ENCODE assay signal across 8 cellular contexts in genomic region chr12:116534341-116535121, GRCh38. TPM values are rescaled to one million over a fixed set of nuclear protein-coding genes. Genes with fewer than 3 reads are reported as not detected.
DNase-seq lines count a peak whose midpoint lies in the region; ATAC-seq and TF ChIP-seq lines count a peak whose summit lies in the region.

No MANE protein-coding gene starts in this region.

- RAD21 ChIA-PET in HCT116 (lab: Charles Lee; ENCODE audit: low non-redundant PET in 1 of 2, low total read pairs in 2 of 2, uncharacterized antibody in 2 of 2, unreplicated experiment in 2 of 2): interaction anchor here in 1 of 2 experiments (1.4 kb wide), 1 partner anchor 10 kb away, joined by 5 read pairs; no protein-coding TSS in a partner anchor

- peak overlapping the region; percentile 73 for H3K4me3 ChIP-seq in ACC112 (ENCODE audit: low read depth, low read length)
- H3K4me3 ChIP-seq in HCT116 (replicated peaks in 1 of 2; ENCODE audit: low read depth in 1 of 2, low read length in 2 of 2): peak overlapping the region; percentile 74 to 83
- peak overlapping the region; percentile 44 for H3K4me3 ChIP-seq in iPS-11a (ENCODE audit: low read depth, low read length)
- H3K4me3 ChIP-seq in skeletal muscle satellite cell (ENCODE audit: low read length): peak overlapping the region; percentile 67

- H3K4me3 Mint-ChIP-seq in activated T-helper 2 cell treated with anti-CD3 and anti-CD28 coated beads, Interferon-gamma antibody, Interleukin-2, Interleukin-4, amounts not matched to agents 10 μg/mL and 5 μg/mL and 100 μg/mL, durations not matched to agents 14 hours and 24 hours and 36 hours (ENCODE audit: low read depth): peak overlapping the region; percentile 72

- H3K36me3 Mint-ChIP-seq in activated T-helper 2 cell treated with anti-CD3 and anti-CD28 coated beads, Interferon-gamma antibody, Interleukin-2, Interleukin-4, amounts not matched to agents 10 μg/mL and 5 μg/mL and 100 μg/mL, durations not matched to agents 14 hours and 24 hours and 36 hours (ENCODE audit: low read depth): no peaks in the 10 kb centered on the region

- no peak overlapping the region for H3K27ac Mint-ChIP-seq in activated T-helper 2 cell treated with anti-CD3 and anti-CD28 coated beads, Interferon-gamma antibody, Interleukin-2, Interleukin-4, amounts not matched to agents 10 μg/mL and 5 μg/mL and 100 μg/mL, durations not matched to agents 14 hours and 24 hours and 36 hours

- no peaks in the 10 kb centered on the region for H3K9me2 ChIP-seq in HCT116 (ENCODE audit: insufficient read depth)

- H3K36me3 ChIP-seq in ACC112 (ENCODE audit: insufficient read depth, low read length) (no peaks in the 10 kb centered on the region), HCT116 (ENCODE audit: control insufficient read depth in 1 of 2, insufficient read depth in 2 of 2, low read length in 2 of 2) (no peaks in the 10 kb centered on the region), skeletal muscle satellite cell (ENCODE audit: insufficient read depth, low read length) (no peaks in the 10 kb centered on the region)

- H4K20me1 ChIP-seq in HCT116 (ENCODE audit: insufficient read depth): no peaks in the 10 kb centered on the region

- BruUV-seq in HCT116 (replicated peaks; lab: Mats Ljungman, UMichigan): TSS peak; percentile 51

- H3K27ac ChIP-seq in ACC112 (ENCODE audit: low read depth, low read length) (no peak overlapping the region), HCT116 (ENCODE audit: low read depth, low read length) (peak overlapping the region; percentile 72)

- TF ChIP-seq POLR2A in HCT116 (IDR thresholded peaks at IDR 0.05; ENCODE audit: borderline replicate concordance, extremely low read depth, insufficient read depth, insufficient read length): no peak

- peaks cover 38% of the 10 kb centered on the region for H3K4me1 Mint-ChIP-seq in activated T-helper 2 cell treated with anti-CD3 and anti-CD28 coated beads, Interferon-gamma antibody, Interleukin-2, Interleukin-4, amounts not matched to agents 10 μg/mL and 5 μg/mL and 100 μg/mL, durations not matched to agents 14 hours and 24 hours and 36 hours (ENCODE audit: low read depth)

- H3K9me3 ChIP-seq in HCT116 (ENCODE audit: control insufficient read depth in 1 of 2, insufficient read depth in 1 of 2, low read depth in 1 of 2, low read length in 2 of 2): no peaks in the 10 kb centered on the region
- no peaks in the 10 kb centered on the region for H3K9me3 ChIP-seq in skeletal muscle satellite cell (replicated peaks; ENCODE audit: low read length)

- H3K9me3 Mint-ChIP-seq in activated T-helper 2 cell treated with anti-CD3 and anti-CD28 coated beads, Interferon-gamma antibody, Interleukin-2, Interleukin-4, amounts not matched to agents 10 μg/mL and 5 μg/mL and 100 μg/mL, durations not matched to agents 14 hours and 24 hours and 36 hours: no peaks in the 10 kb centered on the region

- H3K27me3 ChIP-seq in ACC112 (ENCODE audit: insufficient read depth, low read length): no peaks in the 10 kb centered on the region
- H3K27me3 ChIP-seq in HCT116 (ENCODE audit: insufficient read depth, low read length): no peaks in the 10 kb centered on the region
- H3K27me3 ChIP-seq in skeletal muscle satellite cell (ENCODE audit: control insufficient read depth, insufficient read depth, low read length): peaks cover 5% of the 10 kb centered on the region

- H3K27me3 Mint-ChIP-seq in activated T-helper 2 cell treated with anti-CD3 and anti-CD28 coated beads, Interferon-gamma antibody, Interleukin-2, Interleukin-4, amounts not matched to agents 10 μg/mL and 5 μg/mL and 100 μg/mL, durations not matched to agents 14 hours and 24 hours and 36 hours (ENCODE audit: low read depth): peaks cover 2% of the 10 kb centered on the region

- H3K4me2 ChIP-seq in HCT116 (ENCODE audit: low read length) (peak overlapping the region; percentile 99), skeletal muscle satellite cell (ENCODE audit: low read length) (peak overlapping the region; percentile 87)

- no peaks in the 10 kb centered on the region for H3K79me2 ChIP-seq in ACC112 (ENCODE audit: control insufficient read depth, insufficient read depth, low read length, unreplicated experiment)
- H3K79me2 ChIP-seq in HCT116 (ENCODE audit: insufficient read depth, low read length): peaks cover 17% of the 10 kb centered on the region

- H2AFZ ChIP-seq in ACC112 (ENCODE audit: low read length, unreplicated experiment) (peak overlapping the region; percentile 73), HCT116 (ENCODE audit: low read depth, low read length, poor library complexity, severe bottlenecking) (no peak overlapping the region)

- peak overlapping the region; percentile 91 for H3K9ac ChIP-seq in HCT116 (ENCODE audit: low read length)
- no peak overlapping the region for H3K9ac ChIP-seq in skeletal muscle satellite cell (ENCODE audit: low read depth, low read length)

- H3K4me1 ChIP-seq in ACC112 (ENCODE audit: control insufficient read depth, insufficient read depth, low read length, unreplicated experiment) (no peaks in the 10 kb centered on the region), HCT116 (ENCODE audit: control insufficient read depth in 1 of 2, insufficient read depth in 2 of 2, low read length in 2 of 2) (peaks cover 67 to 89% of the 10 kb centered on the region in 2 experiments), skeletal muscle satellite cell (ENCODE audit: control insufficient read depth, insufficient read depth, low read length) (peaks cover 8% of the 10 kb centered on the region)

- CTCF ChIA-PET in HCT116 (lab: Charles Lee): no interaction called here

- TF ChIP-seq CTCF in HCT116 (IDR thresholded peaks at IDR 0.05 in 2 of 3, conservative IDR thresholded peaks at IDR 0.05 in 1 of 3; ENCODE audit: borderline replicate concordance in 1 of 3, insufficient read depth in 1 of 3, low read depth in 2 of 3, low read length in 2 of 3): no peak

- POLR2A ChIA-PET in HCT116 (lab: Charles Lee): interaction anchor here (0.7 to 1.6 kb wide), 4 partner anchors 10 to 93 kb away, joined by 4 to 28 read pairs (median 8); no protein-coding TSS in a partner anchor

- ATAC-seq in HCT116: 0 out of 2 replicates have a peak, but pooled peaks have one; percentile 5
- ATAC-seq in GM21367 (IDR thresholded peaks at IDR 0.05; ENCODE audit: unreplicated experiment): no peak

- no peak for DNase-seq in HCT116 (ENCODE audit: low read depth, low spot score)
- DNase-seq in activated T-helper 2 cell treated with anti-CD3 and anti-CD28 coated beads, Interferon-gamma antibody, Interleukin-2, Interleukin-4, amounts not matched to agents 10 μg/mL and 5 μg/mL and 100 μg/mL, durations not matched to agents 14 hours and 24 hours and 36 hours (ENCODE audit: low spot score): no peak
- DNase-seq in SIG-M5 (lab: John Stamatoyannopoulos, UW): no peak
- DNase-seq in SKM-1 (lab: John Stamatoyannopoulos, UW; ENCODE audit: unreplicated experiment): no peak

- no peak for TF ChIP-seq RAD21 in HCT116 (IDR thresholded peaks at IDR 0.05; ENCODE audit: low read depth)

- intact Hi-C loops in HCT116 (cut with micrococcal nuclease): no loop called here
- intact Hi-C loops in activated T-helper 2 cell treated with anti-CD3 and anti-CD28 coated beads, Interferon-gamma antibody, Interleukin-2, Interleukin-4, amounts not matched to agents 10 μg/mL and 5 μg/mL and 100 μg/mL, durations not matched to agents 14 hours and 24 hours and 36 hours (cut with micrococcal nuclease): loop anchor here (5.0 kb wide), 2 partner anchors 68 to 257 kb away; partner anchors contain the start of gene MED13L

TF ChIP-seq in HCT116, 20 proteins besides CTCF, POLR2A, EP300 and RAD21:
- TF ChIP-seq JUND (IDR thresholded peaks at IDR 0.05) (no peak), TCF7L2 (IDR thresholded peaks at IDR 0.05; ENCODE audit: borderline replicate concordance, extremely low read depth, insufficient read depth, insufficient read length) (no peak), SIN3A (IDR thresholded peaks at IDR 0.05; ENCODE audit: low read depth) (no peak), ZNF274 (IDR thresholded peaks at IDR 0.05; ENCODE audit: low read depth, low read length) (no peak), FOSL1 (IDR thresholded peaks at IDR 0.05; ENCODE audit: low read depth) (no peak), EZH2phosphoT487 (IDR thresholded peaks at IDR 0.05; ENCODE audit: borderline replicate concordance) (no peak), EZH2 (IDR thresholded peaks at IDR 0.05) (no peak), CBX3 (IDR thresholded peaks at IDR 0.05; ENCODE audit: low read depth) (no peak), REST (IDR thresholded peaks at IDR 0.05; ENCODE audit: low read depth) (no peak), EGR1 (IDR thresholded peaks at IDR 0.05; ENCODE audit: low read depth) (no peak), CEBPB (IDR thresholded peaks at IDR 0.05; ENCODE audit: low read depth) (no peak)

RNA-seq across cellular contexts. Expression of gene MAP1LC3B2, which starts 24.6 kb away (rescaled TPM):
- total RNA-seq in HCT116 (2021; ENCODE audit: unreplicated experiment): 4.7 TPM
- polyA plus RNA-seq in HCT116 (2012): 12.0 and 15.5 TPM in 2 replicates
- 0.37 and 0.60 TPM in 2 replicates for total RNA-seq in activated T-helper 2 cell treated with anti-CD3 and anti-CD28 coated beads, Interferon-gamma antibody, Interleukin-2, Interleukin-4, amounts not matched to agents 10 μg/mL and 5 μg/mL and 100 μg/mL, durations not matched to agents 14 hours and 24 hours and 36 hours
- total RNA-seq in skeletal muscle satellite cell (2012; rRNA removed): 0.22 TPM in 1 of 2 replicates, not detected in the other
